Comparison of ENCODE assay signal across 2 cellular contexts in genomic region chr7:92702535-92702934, GRCh38.
TF ChIP-seq lines count a peak whose summit lies in the region.

No MANE protein-coding gene starts in this region.

TF ChIP-seq in WTC11, 78 proteins besides CTCF, POLR2A, EP300 and RAD21 (continued from another document and continues in another):
- TF ChIP-seq, protein P1, sequence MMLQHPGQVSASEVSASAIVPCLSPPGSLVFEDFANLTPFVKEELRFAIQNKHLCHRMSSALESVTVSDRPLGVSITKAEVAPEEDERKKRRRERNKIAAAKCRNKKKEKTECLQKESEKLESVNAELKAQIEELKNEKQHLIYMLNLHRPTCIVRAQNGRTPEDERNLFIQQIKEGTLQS (CRISPR knock-in tag; conservative IDR thresholded peaks at IDR 0.05), result no peak
- TF ChIP-seq, protein P2, sequence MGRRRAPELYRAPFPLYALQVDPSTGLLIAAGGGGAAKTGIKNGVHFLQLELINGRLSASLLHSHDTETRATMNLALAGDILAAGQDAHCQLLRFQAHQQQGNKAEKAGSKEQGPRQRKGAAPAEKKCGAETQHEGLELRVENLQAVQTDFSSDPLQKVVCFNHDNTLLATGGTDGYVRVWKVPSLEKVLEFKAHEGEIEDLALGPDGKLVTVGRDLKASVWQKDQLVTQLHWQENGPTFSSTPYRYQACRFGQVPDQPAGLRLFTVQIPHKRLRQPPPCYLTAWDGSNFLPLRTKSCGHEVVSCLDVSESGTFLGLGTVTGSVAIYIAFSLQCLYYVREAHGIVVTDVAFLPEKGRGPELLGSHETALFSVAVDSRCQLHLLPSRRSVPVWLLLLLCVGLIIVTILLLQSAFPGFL (CRISPR knock-in tag; IDR thresholded peaks at IDR 0.05; ENCODE audit: borderline replicate concordance), result no peak
- TF ChIP-seq FOXK1 (CRISPR knock-in tag; IDR thresholded peaks at IDR 0.05) (no peak), SP1 (CRISPR knock-in tag; conservative IDR thresholded peaks at IDR 0.05) (no peak), ZNF532 (CRISPR knock-in tag; IDR thresholded peaks at IDR 0.05; ENCODE audit: borderline replicate concordance) (no peak), ELF4 (CRISPR knock-in tag; IDR thresholded peaks at IDR 0.05; ENCODE audit: low read depth) (no peak), PRDM15 (CRISPR knock-in tag; IDR thresholded peaks at IDR 0.05) (no peak), IRF2 (CRISPR knock-in tag; IDR thresholded peaks at IDR 0.05; ENCODE audit: borderline replicate concordance, low read depth) (no peak)
- TF ChIP-seq, protein P3, sequence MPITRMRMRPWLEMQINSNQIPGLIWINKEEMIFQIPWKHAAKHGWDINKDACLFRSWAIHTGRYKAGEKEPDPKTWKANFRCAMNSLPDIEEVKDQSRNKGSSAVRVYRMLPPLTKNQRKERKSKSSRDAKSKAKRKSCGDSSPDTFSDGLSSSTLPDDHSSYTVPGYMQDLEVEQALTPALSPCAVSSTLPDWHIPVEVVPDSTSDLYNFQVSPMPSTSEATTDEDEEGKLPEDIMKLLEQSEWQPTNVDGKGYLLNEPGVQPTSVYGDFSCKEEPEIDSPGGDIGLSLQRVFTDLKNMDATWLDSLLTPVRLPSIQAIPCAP (CRISPR knock-in tag; IDR thresholded peaks at IDR 0.05), result no peak
- TF ChIP-seq, protein P4, sequence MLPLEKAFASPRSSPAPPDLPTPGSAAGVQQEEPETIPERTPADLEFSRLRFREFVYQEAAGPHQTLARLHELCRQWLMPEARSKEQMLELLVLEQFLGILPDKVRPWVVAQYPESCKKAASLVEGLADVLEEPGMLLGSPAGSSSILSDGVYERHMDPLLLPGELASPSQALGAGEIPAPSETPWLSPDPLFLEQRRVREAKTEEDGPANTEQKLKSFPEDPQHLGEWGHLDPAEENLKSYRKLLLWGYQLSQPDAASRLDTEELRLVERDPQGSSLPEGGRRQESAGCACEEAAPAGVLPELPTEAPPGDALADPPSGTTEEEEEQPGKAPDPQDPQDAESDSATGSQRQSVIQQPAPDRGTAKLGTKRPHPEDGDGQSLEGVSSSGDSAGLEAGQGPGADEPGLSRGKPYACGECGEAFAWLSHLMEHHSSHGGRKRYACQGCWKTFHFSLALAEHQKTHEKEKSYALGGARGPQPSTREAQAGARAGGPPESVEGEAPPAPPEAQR (CRISPR knock-in tag; IDR thresholded peaks at IDR 0.05), result no peak

TF ChIP-seq in HepG2, 621 proteins besides CTCF, POLR2A, EP300 and RAD21 (continued from another document):
- TF ChIP-seq, protein P5, sequence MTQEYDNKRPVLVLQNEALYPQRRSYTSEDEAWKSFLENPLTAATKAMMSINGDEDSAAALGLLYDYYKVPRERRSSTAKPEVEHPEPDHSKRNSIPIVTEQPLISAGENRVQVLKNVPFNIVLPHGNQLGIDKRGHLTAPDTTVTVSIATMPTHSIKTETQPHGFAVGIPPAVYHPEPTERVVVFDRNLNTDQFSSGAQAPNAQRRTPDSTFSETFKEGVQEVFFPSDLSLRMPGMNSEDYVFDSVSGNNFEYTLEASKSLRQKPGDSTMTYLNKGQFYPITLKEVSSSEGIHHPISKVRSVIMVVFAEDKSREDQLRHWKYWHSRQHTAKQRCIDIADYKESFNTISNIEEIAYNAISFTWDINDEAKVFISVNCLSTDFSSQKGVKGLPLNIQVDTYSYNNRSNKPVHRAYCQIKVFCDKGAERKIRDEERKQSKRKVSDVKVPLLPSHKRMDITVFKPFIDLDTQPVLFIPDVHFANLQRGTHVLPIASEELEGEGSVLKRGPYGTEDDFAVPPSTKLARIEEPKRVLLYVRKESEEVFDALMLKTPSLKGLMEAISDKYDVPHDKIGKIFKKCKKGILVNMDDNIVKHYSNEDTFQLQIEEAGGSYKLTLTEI (CRISPR knock-in tag; conservative IDR thresholded peaks at IDR 0.05), result no peak
- TF ChIP-seq SSRP1 (CRISPR knock-in tag; IDR thresholded peaks at IDR 0.05) (0 out of 2 replicates have a peak, but pooled peaks have one; percentile 42), CEBPG (CRISPR knock-in tag; IDR thresholded peaks at IDR 0.05) (0 out of 2 replicates have a peak, but pooled peaks have one; percentile 3)
